20 cellular contexts compared by ENCODE assay signal in genomic region chr3:56919797-56920195, GRCh38.
A peak's percentile ranks its signal among the peaks of the same experiment; 100 is the strongest.
DNase-seq lines count a peak whose midpoint lies in the region; ATAC-seq and TF ChIP-seq lines count a peak whose summit lies in the region.
"Had no signal": no experiment of that assay in that cellular context is flagged by ENCODE, and none has a peak within 500 bp of the region (broad histone marks: within the 10 kb centered on the region; RNA-seq: fewer than 3 reads in every experiment).

No MANE protein-coding gene starts in this region.

- H3K27me3 Mint-ChIP-seq in activated naive CD4-positive, alpha-beta T cell treated with anti-CD3 and anti-CD28 coated beads, Interleukin-2, amount 50 U/mL, for 24 hours: no peaks in the 10 kb centered on the region
- H3K27me3 Mint-ChIP-seq in activated CD8-positive, alpha-beta T cell treated with anti-CD3 and anti-CD28 coated beads for 36 hours: no peaks in the 10 kb centered on the region

- POLR2A ChIA-PET in activated CD8-positive, alpha-beta T cell treated with anti-CD3 and anti-CD28 coated beads for 36 hours (lab: Charles Lee): interaction anchor here (0.8 to 6.6 kb wide), 2 partner anchors 39 to 56 kb away, joined by 3 to 79 read pairs; no protein-coding TSS in a partner anchor

- H3K4me3 Mint-ChIP-seq in activated naive CD4-positive, alpha-beta T cell treated with anti-CD3 and anti-CD28 coated beads, Interleukin-2, amount 50 U/mL, for 24 hours: no peak overlapping the region
- no peak overlapping the region for H3K4me3 Mint-ChIP-seq in activated CD8-positive, alpha-beta T cell treated with anti-CD3 and anti-CD28 coated beads for 36 hours
- H3K4me3 Mint-ChIP-seq: mesothelial cell of epicardium, nephron progenitor cell had no signal

- no peak overlapping the region for H3K4me3 ChIP-seq in lower leg skin (ENCODE audit: low read depth, poor library complexity, severe bottlenecking)
- H3K4me3 ChIP-seq: BLaER1, cardiac muscle cell, heart right ventricle, suprapubic skin, uterus had no signal

- no peaks in the 10 kb centered on the region for H3K9me3 Mint-ChIP-seq in activated naive CD4-positive, alpha-beta T cell treated with anti-CD3 and anti-CD28 coated beads, Interleukin-2, amount 50 U/mL, for 24 hours
- H3K9me3 Mint-ChIP-seq in activated naive CD4-positive, alpha-beta T cell treated with anti-CD3 and anti-CD28 coated beads, Interleukin-2, amount 50 U/mL, for 72 hours: peaks cover 0 to 7% of the 10 kb centered on the region in 2 donors
- H3K9me3 Mint-ChIP-seq in activated CD8-positive, alpha-beta T cell treated with anti-CD3 and anti-CD28 coated beads for 36 hours: peaks cover 2% of the 10 kb centered on the region
- H3K9me3 Mint-ChIP-seq: mesothelial cell of epicardium, nephron progenitor cell had no signal

- H3K27ac Mint-ChIP-seq in activated naive CD4-positive, alpha-beta T cell treated with anti-CD3 and anti-CD28 coated beads, Interleukin-2, amount 50 U/mL, for 24 hours: peak overlapping the region; percentile 80
- H3K27ac Mint-ChIP-seq in activated naive CD4-positive, alpha-beta T cell treated with anti-CD3 and anti-CD28 coated beads, Interleukin-2, amount 50 U/mL, for 72 hours: no peak overlapping the region
- H3K27ac Mint-ChIP-seq in activated CD8-positive, alpha-beta T cell treated with anti-CD3 and anti-CD28 coated beads for 36 hours: peak overlapping the region; percentile 91
- H3K27ac Mint-ChIP-seq: mesothelial cell of epicardium, nephron progenitor cell had no signal

- peaks cover 90% of the 10 kb centered on the region for H3K4me1 Mint-ChIP-seq in activated naive CD4-positive, alpha-beta T cell treated with anti-CD3 and anti-CD28 coated beads, Interleukin-2, amount 50 U/mL, for 24 hours
- H3K4me1 Mint-ChIP-seq in activated CD8-positive, alpha-beta T cell treated with anti-CD3 and anti-CD28 coated beads for 36 hours (ENCODE audit: low read depth): peaks cover 74% of the 10 kb centered on the region

- CTCF ChIA-PET in activated CD8-positive, alpha-beta T cell treated with anti-CD3 and anti-CD28 coated beads for 36 hours (lab: Charles Lee): no interaction called here

- no peak for TF ChIP-seq POLR2A in lower leg skin (IDR thresholded peaks at IDR 0.05)

- no peaks in the 10 kb centered on the region for H3K36me3 Mint-ChIP-seq in activated naive CD4-positive, alpha-beta T cell treated with anti-CD3 and anti-CD28 coated beads, Interleukin-2, amount 50 U/mL, for 24 hours
- peaks cover 4 to 8% of the 10 kb centered on the region in 2 donors for H3K36me3 Mint-ChIP-seq in activated naive CD4-positive, alpha-beta T cell treated with anti-CD3 and anti-CD28 coated beads, Interleukin-2, amount 50 U/mL, for 72 hours
- H3K36me3 Mint-ChIP-seq in activated CD8-positive, alpha-beta T cell treated with anti-CD3 and anti-CD28 coated beads for 36 hours (ENCODE audit: low read depth): peaks cover 1% of the 10 kb centered on the region
- H3K36me3 Mint-ChIP-seq: mesothelial cell of epicardium had no signal

- intact Hi-C loops in activated CD8-positive, alpha-beta T cell treated with anti-CD3 and anti-CD28 coated beads for 36 hours (cut with micrococcal nuclease): loop anchor here (2.0 to 10.0 kb wide), 3 partner anchors 61 to 215 kb away; no protein-coding TSS in a partner anchor
- intact Hi-C loops in lower leg skin (cut with DNase I; ENCODE audit: low total_unique reads): no loop called here

- no peak for TF ChIP-seq CTCF in activated CD8-positive, alpha-beta T cell treated with anti-CD3 and anti-CD28 coated beads for 36 hours (IDR thresholded peaks at IDR 0.05)
- no peak for TF ChIP-seq CTCF in lower leg skin (IDR thresholded peaks at IDR 0.05)

- DNase-seq in activated naive CD4-positive, alpha-beta T cell treated with anti-CD3 and anti-CD28 coated beads, Interleukin-2, amount 50 U/mL, for 72 hours (ENCODE audit: low spot score in 2 of 2): no peak
- DNase-seq in activated CD8-positive, alpha-beta T cell treated with anti-CD3 and anti-CD28 coated beads for 36 hours: no peak
- DNase-seq in foreskin melanocyte: peak; percentile 79
- DNase-seq in superior temporal gyrus (ENCODE audit: extremely low spot score): peak; percentile 68
- DNase-seq in lower leg skin (ENCODE audit: low spot score in 2 of 2): no peak
- DNase-seq in NCI-H1092 treated with DMSO at 0.1 percent for 48 hours (lab: John Stamatoyannopoulos, UW): no peak
- DNase-seq: activated CD4-positive, CD25-positive, alpha-beta regulatory T cell treated with anti-CD3 and anti-CD28 coated beads, Interleukin-2, amount 50 U/mL, for 72 hours; activated effector memory CD4-positive, alpha-beta T cell treated with anti-CD3 and anti-CD28 coated beads, Interleukin-2, amount 50 U/mL, for 16 hours; DMS 273 treated with DMSO at 0.1 percent for 48 hours; heart right ventricle; nephron progenitor cell; posterior cingulate gyrus; stimulated activated CD8-positive, alpha-beta memory T cell treated with anti-CD3 and anti-CD28 coated beads, Interleukin-4, amount 100 ng/mL, for 48 hours; uterus had no signal

- WGBS in lower leg skin, 2 donors: 81 to 90% methylated on average over 4 of the region's 4 CpGs

- ATAC-seq in activated naive CD4-positive, alpha-beta T cell treated with anti-CD3 and anti-CD28 coated beads, Interleukin-2, amount 50 U/mL, for 72 hours: no peak
- no peak for ATAC-seq in activated CD8-positive, alpha-beta T cell treated with anti-CD3 and anti-CD28 coated beads for 36 hours
- no peak for ATAC-seq in HG03175 (IDR thresholded peaks at IDR 0.05; ENCODE audit: unreplicated experiment)
- ATAC-seq: heart right ventricle had no signal

Comparison
In these comparisons a context has a peak if more than half of its experiments do, and no peak if none do; other contexts are left out.
1. H3K27ac Mint-ChIP-seq: peak in activated naive CD4-positive, alpha-beta T cell treated with anti-CD3 and anti-CD28 coated beads, Interleukin-2, amount 50 U/mL, for 24 hours (single experiment) and activated CD8-positive, alpha-beta T cell treated with anti-CD3 and anti-CD28 coated beads for 36 hours (single experiment); none in activated naive CD4-positive, alpha-beta T cell treated with anti-CD3 and anti-CD28 coated beads, Interleukin-2, amount 50 U/mL, for 72 hours (0 of 2).
2. DNase-seq: peak in foreskin melanocyte (single experiment) and superior temporal gyrus (single experiment); none in activated naive CD4-positive, alpha-beta T cell treated with anti-CD3 and anti-CD28 coated beads, Interleukin-2, amount 50 U/mL, for 72 hours (0 of 2), activated CD8-positive, alpha-beta T cell treated with anti-CD3 and anti-CD28 coated beads for 36 hours (single experiment), lower leg skin (0 of 2) and NCI-H1092 treated with DMSO at 0.1 percent for 48 hours (single experiment).